ENCODE assay signal across 27 cellular contexts in the genomic region with DNA sequence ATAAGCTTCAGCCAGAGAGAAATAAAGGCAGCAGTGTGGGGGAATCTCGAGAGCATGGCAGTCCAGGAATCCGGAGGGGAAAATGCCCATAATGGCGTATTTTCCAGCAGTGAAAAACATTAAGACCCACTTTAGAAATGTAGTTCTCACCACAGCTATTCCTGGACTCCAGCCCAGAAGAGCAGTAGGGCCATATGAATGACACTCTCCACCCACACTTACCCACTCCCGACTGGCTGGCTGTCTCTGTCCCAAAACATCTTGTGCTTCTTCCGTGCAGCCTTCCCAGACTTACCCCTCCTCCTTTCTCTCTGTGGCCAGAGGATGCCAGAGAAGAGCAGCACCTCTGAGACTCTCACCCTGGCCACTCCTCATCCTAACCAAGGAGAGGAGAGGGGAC. TPM values are rescaled to one million over a fixed set of nuclear protein-coding genes. Genes with fewer than 3 reads are reported as not detected.
DNase-seq lines count a peak whose midpoint lies in the region; ATAC-seq, FAIRE-seq and TF ChIP-seq lines count a peak whose summit lies in the region.
"Had no signal": no experiment of that assay in that cellular context is flagged by ENCODE, and none has a peak within 500 bp of the region (broad histone marks: within the 10 kb centered on the region; RNA-seq: fewer than 3 reads in every experiment).

No MANE protein-coding gene starts in this region.

- no peak overlapping the region for H3K27ac ChIP-seq in astrocyte (ENCODE audit: low read depth, low read length)
- H3K27ac ChIP-seq: prostate gland, uterus had no signal

- no peak overlapping the region for H3K4me3 Mint-ChIP-seq in astrocyte (ENCODE audit: unreplicated experiment)
- no peak overlapping the region for H3K4me3 Mint-ChIP-seq in CD14-positive monocyte
- H3K4me3 Mint-ChIP-seq: activated CD4-positive, alpha-beta memory T cell treated with anti-CD3 and anti-CD28 coated beads for 36 hours; CD4-positive, alpha-beta memory T cell; memory B cell; naive thymus-derived CD8-positive, alpha-beta T cell had no signal

- H3K27me3 Mint-ChIP-seq in astrocyte (ENCODE audit: low read depth, unreplicated experiment) (peaks cover 2% of the 10 kb centered on the region), CD14-positive monocyte (ENCODE audit: low read depth in 3 of 3) (peaks cover 2 to 18% (median 4%) of the 10 kb centered on the region in 3 donors)

- no peaks in the 10 kb centered on the region for H3K9me3 ChIP-seq in astrocyte (ENCODE audit: insufficient read depth, low read depth, low read length)
- H3K9me3 ChIP-seq: prostate gland, uterus had no signal

- H2AFZ ChIP-seq in astrocyte (ENCODE audit: low read depth, low read length): no peak overlapping the region

- no peaks in the 10 kb centered on the region for H3K9me3 Mint-ChIP-seq in astrocyte (ENCODE audit: unreplicated experiment)
- no peaks in the 10 kb centered on the region for H3K9me3 Mint-ChIP-seq in CD14-positive monocyte
- H3K9me3 Mint-ChIP-seq: activated CD4-positive, alpha-beta memory T cell treated with anti-CD3 and anti-CD28 coated beads for 36 hours; memory B cell; naive thymus-derived CD8-positive, alpha-beta T cell had no signal

- H3K9ac ChIP-seq in astrocyte (ENCODE audit: low read length): no peak overlapping the region

- no peaks in the 10 kb centered on the region for H3K36me3 ChIP-seq in astrocyte (ENCODE audit: insufficient read depth, low read length)
- H3K36me3 ChIP-seq: prostate gland, uterus had no signal

- H3K27ac Mint-ChIP-seq in astrocyte (ENCODE audit: unreplicated experiment) (peak overlapping the region; percentile 79), CD14-positive monocyte (no peak overlapping the region)
- H3K27ac Mint-ChIP-seq: activated CD4-positive, alpha-beta memory T cell treated with anti-CD3 and anti-CD28 coated beads for 36 hours; CD4-positive, alpha-beta memory T cell; memory B cell; naive thymus-derived CD8-positive, alpha-beta T cell had no signal

- peaks cover 2% of the 10 kb centered on the region for H3K27me3 ChIP-seq in astrocyte (ENCODE audit: insufficient read depth, low read length)
- H3K27me3 ChIP-seq: uterus had no signal

- H3K36me3 Mint-ChIP-seq in astrocyte (ENCODE audit: low read depth, unreplicated experiment) (no peaks in the 10 kb centered on the region), CD14-positive monocyte (no peaks in the 10 kb centered on the region)
- H3K36me3 Mint-ChIP-seq: activated CD4-positive, alpha-beta memory T cell treated with anti-CD3 and anti-CD28 coated beads for 36 hours; CD4-positive, alpha-beta memory T cell; memory B cell; naive thymus-derived CD8-positive, alpha-beta T cell had no signal

- no peaks in the 10 kb centered on the region for H4K20me1 ChIP-seq in astrocyte (ENCODE audit: insufficient read depth, low read length)

- FAIRE-seq in astrocyte (lab: Jason Lieb, UNC): no peak
- FAIRE-seq: colon, endometrium, GM18507, HTR-8/SVneo, islet of Langerhans had no signal

- peaks cover 41% of the 10 kb centered on the region for H3K4me1 Mint-ChIP-seq in astrocyte (ENCODE audit: low read depth, unreplicated experiment)
- no peaks in the 10 kb centered on the region for H3K4me1 Mint-ChIP-seq in CD14-positive monocyte
- H3K4me1 Mint-ChIP-seq: CD4-positive, alpha-beta memory T cell; memory B cell; naive thymus-derived CD8-positive, alpha-beta T cell had no signal

- H3K4me3 ChIP-seq in astrocyte (ENCODE audit: insufficient read depth, low read depth, low read length): no peak overlapping the region
- H3K4me3 ChIP-seq: prostate gland, uterus had no signal

- DNase-seq in A172 (ENCODE audit: low spot score) (peak; percentile 37), EH (ENCODE audit: low read depth) (peak; percentile 30), astrocyte (ENCODE audit: low read depth) (peak; percentile 10), kidney tubule cell (ENCODE audit: low spot score) (peak; percentile 59), CD14-positive monocyte (ENCODE audit: low spot score) (no peak), midbrain (lab: John Stamatoyannopoulos, UW) (no peak), LoVo (ENCODE audit: low spot score) (no peak)
- DNase-seq: activated CD4-positive, alpha-beta memory T cell treated with anti-CD3 and anti-CD28 coated beads for 36 hours; activated naive CD4-positive, alpha-beta T cell treated with Interleukin-2 at 50 U/mL for 16 hours; activated T-cell treated with anti-CD3 and anti-CD28 coated beads, Interleukin-2, amount 50 U/mL, for 1 hour; aorta; CD4-positive, alpha-beta memory T cell; naive thymus-derived CD8-positive, alpha-beta T cell; NCI-H2171 treated with DMSO at 0.1 percent for 48 hours; NCI-H69; uterus had no signal

- no peak overlapping the region for H3K4me2 ChIP-seq in astrocyte (ENCODE audit: low read length)

- TF ChIP-seq CTCF in astrocyte (IDR thresholded peaks at IDR 0.05; ENCODE audit: insufficient read depth, low read depth, low read length) (no peak), CD14-positive monocyte (IDR thresholded peaks at IDR 0.05) (no peak)

- no peaks in the 10 kb centered on the region for H3K79me2 ChIP-seq in astrocyte (ENCODE audit: insufficient read depth, low read length)

- H3K4me1 ChIP-seq in astrocyte (ENCODE audit: insufficient read depth, low read length): no peaks in the 10 kb centered on the region
- H3K4me1 ChIP-seq: prostate gland, uterus had no signal

- ATAC-seq in HG02973 (IDR thresholded peaks at IDR 0.05; ENCODE audit: unreplicated experiment): no peak
- ATAC-seq: naive thymus-derived CD8-positive, alpha-beta T cell had no signal

- intact Hi-C loops in CD14-positive monocyte (cut with micrococcal nuclease): no loop called here

RNA-seq across cellular contexts. Expression of a gene that starts 56.4 kb away (rescaled TPM):
- 0.26 and 2.0 TPM in 2 replicates for total RNA-seq in A172 (2014; rRNA removed; shearing (Covaris generic))
- total RNA-seq in astrocyte: 0.89 and 1.8 TPM in 2 replicates
- polyA plus RNA-seq in CD14-positive monocyte: not detected
- total RNA-seq: activated CD4-positive, alpha-beta memory T cell treated with anti-CD3 and anti-CD28 coated beads for 36 hours; CD4-positive, alpha-beta memory T cell; naive thymus-derived CD8-positive, alpha-beta T cell; OCI-LY7; T-helper 1 cell treated with Interleukin-12 subunit alpha and Interleukin-12 subunit beta and Interleukin-4 antibody, amounts not matched to agents 30 ng/mL and 1 ng/mL, for 36 hours had no signal
- polyA plus RNA-seq: AG04450; CD4-positive, alpha-beta memory T cell; naive thymus-derived CD8-positive, alpha-beta T cell had no signal

Comparison
In these comparisons a context has a peak if more than half of its experiments do, and no peak if none do; other contexts are left out.
1. DNase-seq: peak in A172 (single experiment), EH (single experiment), astrocyte (single experiment) and kidney tubule cell (single experiment); none in CD14-positive monocyte (single experiment), midbrain (single experiment) and LoVo (single experiment).